1 cellular context compared by ENCODE assay signal in the genomic region with DNA sequence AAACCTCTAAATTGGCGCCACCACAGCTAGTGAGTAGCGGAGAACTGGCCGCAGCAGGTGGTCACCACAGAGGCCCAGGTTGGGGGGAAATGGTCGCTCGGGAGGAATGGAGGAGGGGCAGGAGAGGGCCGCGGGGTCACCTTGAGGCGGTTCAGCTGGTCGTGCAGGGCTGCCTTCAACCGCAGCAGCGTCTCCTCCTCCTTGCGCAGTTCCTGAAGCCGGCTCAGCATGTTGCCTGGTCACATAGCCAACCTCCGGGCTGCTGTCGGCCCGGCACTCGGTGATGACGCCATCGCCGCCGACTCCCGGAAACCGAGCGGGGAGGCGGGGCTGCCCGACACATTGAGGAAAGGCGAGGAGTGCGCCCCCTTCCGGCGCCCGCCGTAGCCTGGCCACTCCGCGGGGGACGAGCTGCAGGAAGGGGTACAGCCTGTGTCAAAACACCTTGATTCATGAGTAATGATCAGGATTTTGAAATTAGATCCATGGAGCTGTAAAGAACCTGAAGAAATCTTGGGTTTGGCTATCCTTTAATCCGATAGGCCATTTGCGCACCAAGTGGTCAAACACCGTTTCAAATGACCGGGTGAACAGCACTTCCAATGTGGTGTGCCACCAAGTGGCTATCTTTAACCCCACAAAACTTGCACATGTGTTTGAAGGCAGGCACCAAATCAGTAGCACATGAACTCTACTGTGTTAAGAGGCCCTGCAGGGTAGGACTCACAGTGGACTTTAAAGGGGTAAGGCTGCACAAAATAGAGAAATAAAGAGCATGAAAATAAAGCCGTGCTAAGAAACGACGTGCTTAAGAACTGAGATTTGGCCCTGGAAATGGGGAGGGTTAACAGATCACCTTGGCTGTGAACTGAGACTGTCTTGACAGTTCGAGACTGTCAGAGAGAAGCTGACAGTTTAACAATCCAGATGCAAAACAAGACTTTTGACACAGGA.
TF ChIP-seq lines count a peak whose summit lies in the region.

A gene with protein sequence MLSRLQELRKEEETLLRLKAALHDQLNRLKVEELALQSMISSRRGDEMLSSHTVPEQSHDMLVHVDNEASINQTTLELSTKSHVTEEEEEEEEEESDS (minus strand): TSS at position 261 of the 954 bp plus-strand sequence. CDS start 31 bp downstream, at position 230.

TF ChIP-seq in HepG2, 621 proteins besides CTCF, POLR2A, EP300 and RAD21 (continued from another document and continues in another):
- TF ChIP-seq, protein P1, sequence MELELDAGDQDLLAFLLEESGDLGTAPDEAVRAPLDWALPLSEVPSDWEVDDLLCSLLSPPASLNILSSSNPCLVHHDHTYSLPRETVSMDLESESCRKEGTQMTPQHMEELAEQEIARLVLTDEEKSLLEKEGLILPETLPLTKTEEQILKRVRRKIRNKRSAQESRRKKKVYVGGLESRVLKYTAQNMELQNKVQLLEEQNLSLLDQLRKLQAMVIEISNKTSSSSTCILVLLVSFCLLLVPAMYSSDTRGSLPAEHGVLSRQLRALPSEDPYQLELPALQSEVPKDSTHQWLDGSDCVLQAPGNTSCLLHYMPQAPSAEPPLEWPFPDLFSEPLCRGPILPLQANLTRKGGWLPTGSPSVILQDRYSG (CRISPR knock-in tag; IDR thresholded peaks at IDR 0.05), result no peak
- TF ChIP-seq ZNF709 (CRISPR knock-in tag; IDR thresholded peaks at IDR 0.05), result no peak; the same call in 1 of the 2 replicates
- peak; percentile 100 for TF ChIP-seq AGO2 (optimal IDR thresholded peaks at IDR 0.05; ENCODE audit: low read depth, low read length)
- no peak for TF ChIP-seq RNF2 (conservative IDR thresholded peaks at IDR 0.05; ENCODE audit: low read depth)
- TF ChIP-seq ZNF703 (CRISPR knock-in tag; IDR thresholded peaks at IDR 0.05; ENCODE audit: borderline replicate concordance), result no peak
- TF ChIP-seq, protein P2, sequence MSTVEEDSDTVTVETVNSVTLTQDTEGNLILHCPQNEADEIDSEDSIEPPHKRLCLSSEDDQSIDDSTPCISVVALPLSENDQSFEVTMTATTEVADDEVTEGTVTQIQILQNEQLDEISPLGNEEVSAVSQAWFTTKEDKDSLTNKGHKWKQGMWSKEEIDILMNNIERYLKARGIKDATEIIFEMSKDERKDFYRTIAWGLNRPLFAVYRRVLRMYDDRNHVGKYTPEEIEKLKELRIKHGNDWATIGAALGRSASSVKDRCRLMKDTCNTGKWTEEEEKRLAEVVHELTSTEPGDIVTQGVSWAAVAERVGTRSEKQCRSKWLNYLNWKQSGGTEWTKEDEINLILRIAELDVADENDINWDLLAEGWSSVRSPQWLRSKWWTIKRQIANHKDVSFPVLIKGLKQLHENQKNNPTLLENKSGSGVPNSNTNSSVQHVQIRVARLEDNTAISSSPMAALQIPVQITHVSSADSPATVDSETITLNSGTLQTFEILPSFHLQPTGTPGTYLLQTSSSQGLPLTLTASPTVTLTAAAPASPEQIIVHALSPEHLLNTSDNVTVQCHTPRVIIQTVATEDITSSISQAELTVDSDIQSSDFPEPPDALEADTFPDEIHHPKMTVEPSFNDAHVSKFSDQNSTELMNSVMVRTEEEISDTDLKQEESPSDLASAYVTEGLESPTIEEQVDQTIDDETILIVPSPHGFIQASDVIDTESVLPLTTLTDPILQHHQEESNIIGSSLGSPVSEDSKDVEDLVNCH (CRISPR knock-in tag; IDR thresholded peaks at IDR 0.05), result no peak
- TF ChIP-seq, protein P3, sequence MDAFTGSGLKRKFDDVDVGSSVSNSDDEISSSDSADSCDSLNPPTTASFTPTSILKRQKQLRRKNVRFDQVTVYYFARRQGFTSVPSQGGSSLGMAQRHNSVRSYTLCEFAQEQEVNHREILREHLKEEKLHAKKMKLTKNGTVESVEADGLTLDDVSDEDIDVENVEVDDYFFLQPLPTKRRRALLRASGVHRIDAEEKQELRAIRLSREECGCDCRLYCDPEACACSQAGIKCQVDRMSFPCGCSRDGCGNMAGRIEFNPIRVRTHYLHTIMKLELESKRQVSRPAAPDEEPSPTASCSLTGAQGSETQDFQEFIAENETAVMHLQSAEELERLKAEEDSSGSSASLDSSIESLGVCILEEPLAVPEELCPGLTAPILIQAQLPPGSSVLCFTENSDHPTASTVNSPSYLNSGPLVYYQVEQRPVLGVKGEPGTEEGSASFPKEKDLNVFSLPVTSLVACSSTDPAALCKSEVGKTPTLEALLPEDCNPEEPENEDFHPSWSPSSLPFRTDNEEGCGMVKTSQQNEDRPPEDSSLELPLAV (CRISPR knock-in tag; conservative IDR thresholded peaks at IDR 0.05; ENCODE audit: low read depth), result 0 out of 2 replicates have a peak, but pooled peaks have one; percentile 54
- TF ChIP-seq ZNF530 (CRISPR knock-in tag; IDR thresholded peaks at IDR 0.05; ENCODE audit: low read depth), result no peak
- TF ChIP-seq ZNF605 (CRISPR knock-in tag; IDR thresholded peaks at IDR 0.05), result peak; percentile 90; the same call in 1 of the 2 replicates
- TF ChIP-seq ADNP (CRISPR knock-in tag; IDR thresholded peaks at IDR 0.05), result no peak
- TF ChIP-seq ZNF775 (CRISPR knock-in tag; IDR thresholded peaks at IDR 0.05; ENCODE audit: borderline replicate concordance), result no peak
- TF ChIP-seq KLF11 (CRISPR knock-in tag; IDR thresholded peaks at IDR 0.05), result peak; percentile 72; the same call in 1 of the 2 replicates
- TF ChIP-seq, protein P4, sequence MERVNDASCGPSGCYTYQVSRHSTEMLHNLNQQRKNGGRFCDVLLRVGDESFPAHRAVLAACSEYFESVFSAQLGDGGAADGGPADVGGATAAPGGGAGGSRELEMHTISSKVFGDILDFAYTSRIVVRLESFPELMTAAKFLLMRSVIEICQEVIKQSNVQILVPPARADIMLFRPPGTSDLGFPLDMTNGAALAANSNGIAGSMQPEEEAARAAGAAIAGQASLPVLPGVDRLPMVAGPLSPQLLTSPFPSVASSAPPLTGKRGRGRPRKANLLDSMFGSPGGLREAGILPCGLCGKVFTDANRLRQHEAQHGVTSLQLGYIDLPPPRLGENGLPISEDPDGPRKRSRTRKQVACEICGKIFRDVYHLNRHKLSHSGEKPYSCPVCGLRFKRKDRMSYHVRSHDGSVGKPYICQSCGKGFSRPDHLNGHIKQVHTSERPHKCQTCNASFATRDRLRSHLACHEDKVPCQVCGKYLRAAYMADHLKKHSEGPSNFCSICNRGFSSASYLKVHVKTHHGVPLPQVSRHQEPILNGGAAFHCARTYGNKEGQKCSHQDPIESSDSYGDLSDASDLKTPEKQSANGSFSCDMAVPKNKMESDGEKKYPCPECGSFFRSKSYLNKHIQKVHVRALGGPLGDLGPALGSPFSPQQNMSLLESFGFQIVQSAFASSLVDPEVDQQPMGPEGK (CRISPR knock-in tag; IDR thresholded peaks at IDR 0.05), result peak; percentile 41
- no peak for TF ChIP-seq ZNF562 (CRISPR knock-in tag; IDR thresholded peaks at IDR 0.05; ENCODE audit: borderline replicate concordance)
- TF ChIP-seq HDAC6 (IDR thresholded peaks at IDR 0.05; ENCODE audit: low read depth, low read length), result no peak
- no peak for TF ChIP-seq SMAD9 (CRISPR knock-in tag; IDR thresholded peaks at IDR 0.05)
- TF ChIP-seq, protein P5, sequence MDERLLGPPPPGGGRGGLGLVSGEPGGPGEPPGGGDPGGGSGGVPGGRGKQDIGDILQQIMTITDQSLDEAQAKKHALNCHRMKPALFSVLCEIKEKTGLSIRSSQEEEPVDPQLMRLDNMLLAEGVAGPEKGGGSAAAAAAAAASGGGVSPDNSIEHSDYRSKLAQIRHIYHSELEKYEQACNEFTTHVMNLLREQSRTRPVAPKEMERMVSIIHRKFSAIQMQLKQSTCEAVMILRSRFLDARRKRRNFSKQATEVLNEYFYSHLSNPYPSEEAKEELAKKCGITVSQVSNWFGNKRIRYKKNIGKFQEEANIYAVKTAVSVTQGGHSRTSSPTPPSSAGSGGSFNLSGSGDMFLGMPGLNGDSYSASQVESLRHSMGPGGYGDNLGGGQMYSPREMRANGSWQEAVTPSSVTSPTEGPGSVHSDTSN (CRISPR knock-in tag; IDR thresholded peaks at IDR 0.05), result no peak
- TF ChIP-seq, protein P6, sequence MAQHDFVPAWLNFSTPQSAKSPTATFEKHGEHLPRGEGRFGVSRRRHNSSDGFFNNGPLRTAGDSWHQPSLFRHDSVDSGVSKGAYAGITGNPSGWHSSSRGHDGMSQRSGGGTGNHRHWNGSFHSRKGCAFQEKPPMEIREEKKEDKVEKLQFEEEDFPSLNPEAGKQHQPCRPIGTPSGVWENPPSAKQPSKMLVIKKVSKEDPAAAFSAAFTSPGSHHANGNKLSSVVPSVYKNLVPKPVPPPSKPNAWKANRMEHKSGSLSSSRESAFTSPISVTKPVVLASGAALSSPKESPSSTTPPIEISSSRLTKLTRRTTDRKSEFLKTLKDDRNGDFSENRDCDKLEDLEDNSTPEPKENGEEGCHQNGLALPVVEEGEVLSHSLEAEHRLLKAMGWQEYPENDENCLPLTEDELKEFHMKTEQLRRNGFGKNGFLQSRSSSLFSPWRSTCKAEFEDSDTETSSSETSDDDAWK (CRISPR knock-in tag; IDR thresholded peaks at IDR 0.05), result no peak
- TF ChIP-seq NR2C2 (CRISPR knock-in tag; IDR thresholded peaks at IDR 0.05; ENCODE audit: borderline replicate concordance), result peak; percentile 58
- no peak for TF ChIP-seq ZNF777 (CRISPR knock-in tag; IDR thresholded peaks at IDR 0.05)
- TF ChIP-seq YEATS2 (CRISPR knock-in tag; IDR thresholded peaks at IDR 0.05; ENCODE audit: borderline replicate concordance), result peak; percentile 88; the same call in 1 of the 2 replicates
- TF ChIP-seq MED1 (CRISPR knock-in tag; IDR thresholded peaks at IDR 0.05), result 0 out of 2 replicates have a peak, but pooled peaks have one; percentile 42
- no peak for TF ChIP-seq ZNF761 (CRISPR knock-in tag; conservative IDR thresholded peaks at IDR 0.05)
- TF ChIP-seq, protein P7, sequence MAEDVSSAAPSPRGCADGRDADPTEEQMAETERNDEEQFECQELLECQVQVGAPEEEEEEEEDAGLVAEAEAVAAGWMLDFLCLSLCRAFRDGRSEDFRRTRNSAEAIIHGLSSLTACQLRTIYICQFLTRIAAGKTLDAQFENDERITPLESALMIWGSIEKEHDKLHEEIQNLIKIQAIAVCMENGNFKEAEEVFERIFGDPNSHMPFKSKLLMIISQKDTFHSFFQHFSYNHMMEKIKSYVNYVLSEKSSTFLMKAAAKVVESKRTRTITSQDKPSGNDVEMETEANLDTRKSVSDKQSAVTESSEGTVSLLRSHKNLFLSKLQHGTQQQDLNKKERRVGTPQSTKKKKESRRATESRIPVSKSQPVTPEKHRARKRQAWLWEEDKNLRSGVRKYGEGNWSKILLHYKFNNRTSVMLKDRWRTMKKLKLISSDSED (CRISPR knock-in tag; IDR thresholded peaks at IDR 0.05), result no peak
- TF ChIP-seq PRMT3 (CRISPR knock-in tag; IDR thresholded peaks at IDR 0.05; ENCODE audit: borderline replicate concordance, low read depth), result peak; percentile 84; the same call in 1 of the 2 replicates
- TF ChIP-seq, protein P8, sequence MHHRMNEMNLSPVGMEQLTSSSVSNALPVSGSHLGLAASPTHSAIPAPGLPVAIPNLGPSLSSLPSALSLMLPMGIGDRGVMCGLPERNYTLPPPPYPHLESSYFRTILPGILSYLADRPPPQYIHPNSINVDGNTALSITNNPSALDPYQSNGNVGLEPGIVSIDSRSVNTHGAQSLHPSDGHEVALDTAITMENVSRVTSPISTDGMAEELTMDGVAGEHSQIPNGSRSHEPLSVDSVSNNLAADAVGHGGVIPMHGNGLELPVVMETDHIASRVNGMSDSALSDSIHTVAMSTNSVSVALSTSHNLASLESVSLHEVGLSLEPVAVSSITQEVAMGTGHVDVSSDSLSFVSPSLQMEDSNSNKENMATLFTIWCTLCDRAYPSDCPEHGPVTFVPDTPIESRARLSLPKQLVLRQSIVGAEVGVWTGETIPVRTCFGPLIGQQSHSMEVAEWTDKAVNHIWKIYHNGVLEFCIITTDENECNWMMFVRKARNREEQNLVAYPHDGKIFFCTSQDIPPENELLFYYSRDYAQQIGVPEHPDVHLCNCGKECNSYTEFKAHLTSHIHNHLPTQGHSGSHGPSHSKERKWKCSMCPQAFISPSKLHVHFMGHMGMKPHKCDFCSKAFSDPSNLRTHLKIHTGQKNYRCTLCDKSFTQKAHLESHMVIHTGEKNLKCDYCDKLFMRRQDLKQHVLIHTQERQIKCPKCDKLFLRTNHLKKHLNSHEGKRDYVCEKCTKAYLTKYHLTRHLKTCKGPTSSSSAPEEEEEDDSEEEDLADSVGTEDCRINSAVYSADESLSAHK (CRISPR knock-in tag; IDR thresholded peaks at IDR 0.05; ENCODE audit: borderline replicate concordance), result no peak
- TF ChIP-seq PLRG1 (conservative IDR thresholded peaks at IDR 0.05), result no peak
- TF ChIP-seq TEAD2 (CRISPR knock-in tag; IDR thresholded peaks at IDR 0.05), result no peak
- TF ChIP-seq KMT2A (CRISPR knock-in tag; IDR thresholded peaks at IDR 0.05), result peak; percentile 93
- TF ChIP-seq, protein P9, sequence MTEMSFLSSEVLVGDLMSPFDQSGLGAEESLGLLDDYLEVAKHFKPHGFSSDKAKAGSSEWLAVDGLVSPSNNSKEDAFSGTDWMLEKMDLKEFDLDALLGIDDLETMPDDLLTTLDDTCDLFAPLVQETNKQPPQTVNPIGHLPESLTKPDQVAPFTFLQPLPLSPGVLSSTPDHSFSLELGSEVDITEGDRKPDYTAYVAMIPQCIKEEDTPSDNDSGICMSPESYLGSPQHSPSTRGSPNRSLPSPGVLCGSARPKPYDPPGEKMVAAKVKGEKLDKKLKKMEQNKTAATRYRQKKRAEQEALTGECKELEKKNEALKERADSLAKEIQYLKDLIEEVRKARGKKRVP (CRISPR knock-in tag; IDR thresholded peaks at IDR 0.05), result peak in 1 of 2 experiments; percentile 67; a peak in 3 of 4 replicates
- peak; percentile 91; the same call in 1 of the 2 replicates for TF ChIP-seq ZNF747 (CRISPR knock-in tag; IDR thresholded peaks at IDR 0.05; ENCODE audit: borderline replicate concordance)
- no peak for TF ChIP-seq ZFP62 (CRISPR knock-in tag; IDR thresholded peaks at IDR 0.05)
- peak; percentile 89 for TF ChIP-seq ETV5 (CRISPR knock-in tag; IDR thresholded peaks at IDR 0.05; ENCODE audit: borderline replicate concordance)
- TF ChIP-seq ARNT (IDR thresholded peaks at IDR 0.05), result no peak
- TF ChIP-seq, protein P10, sequence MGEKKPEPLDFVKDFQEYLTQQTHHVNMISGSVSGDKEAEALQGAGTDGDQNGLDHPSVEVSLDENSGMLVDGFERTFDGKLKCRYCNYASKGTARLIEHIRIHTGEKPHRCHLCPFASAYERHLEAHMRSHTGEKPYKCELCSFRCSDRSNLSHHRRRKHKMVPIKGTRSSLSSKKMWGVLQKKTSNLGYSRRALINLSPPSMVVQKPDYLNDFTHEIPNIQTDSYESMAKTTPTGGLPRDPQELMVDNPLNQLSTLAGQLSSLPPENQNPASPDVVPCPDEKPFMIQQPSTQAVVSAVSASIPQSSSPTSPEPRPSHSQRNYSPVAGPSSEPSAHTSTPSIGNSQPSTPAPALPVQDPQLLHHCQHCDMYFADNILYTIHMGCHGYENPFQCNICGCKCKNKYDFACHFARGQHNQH (CRISPR knock-in tag; IDR thresholded peaks at IDR 0.05), result peak; percentile 90
- no peak for TF ChIP-seq PCBP2 (optimal IDR thresholded peaks at IDR 0.05; ENCODE audit: low read depth, low read length, poor library complexity, severe bottlenecking)
- no peak for TF ChIP-seq NONO (IDR thresholded peaks at IDR 0.05)
- TF ChIP-seq NONO (CRISPR knock-in tag; conservative IDR thresholded peaks at IDR 0.05), result peak; percentile 98
- TF ChIP-seq, protein P11, sequence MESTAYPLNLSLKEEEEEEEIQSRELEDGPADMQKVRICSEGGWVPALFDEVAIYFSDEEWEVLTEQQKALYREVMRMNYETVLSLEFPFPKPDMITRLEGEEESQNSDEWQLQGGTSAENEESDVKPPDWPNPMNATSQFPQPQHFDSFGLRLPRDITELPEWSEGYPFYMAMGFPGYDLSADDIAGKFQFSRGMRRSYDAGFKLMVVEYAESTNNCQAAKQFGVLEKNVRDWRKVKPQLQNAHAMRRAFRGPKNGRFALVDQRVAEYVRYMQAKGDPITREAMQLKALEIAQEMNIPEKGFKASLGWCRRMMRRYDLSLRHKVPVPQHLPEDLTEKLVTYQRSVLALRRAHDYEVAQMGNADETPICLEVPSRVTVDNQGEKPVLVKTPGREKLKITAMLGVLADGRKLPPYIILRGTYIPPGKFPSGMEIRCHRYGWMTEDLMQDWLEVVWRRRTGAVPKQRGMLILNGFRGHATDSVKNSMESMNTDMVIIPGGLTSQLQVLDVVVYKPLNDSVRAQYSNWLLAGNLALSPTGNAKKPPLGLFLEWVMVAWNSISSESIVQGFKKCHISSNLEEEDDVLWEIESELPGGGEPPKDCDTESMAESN (CRISPR knock-in tag; conservative IDR thresholded peaks at IDR 0.05), result peak; percentile 76; the same call in 1 of the 2 replicates
